In the genomic region with DNA sequence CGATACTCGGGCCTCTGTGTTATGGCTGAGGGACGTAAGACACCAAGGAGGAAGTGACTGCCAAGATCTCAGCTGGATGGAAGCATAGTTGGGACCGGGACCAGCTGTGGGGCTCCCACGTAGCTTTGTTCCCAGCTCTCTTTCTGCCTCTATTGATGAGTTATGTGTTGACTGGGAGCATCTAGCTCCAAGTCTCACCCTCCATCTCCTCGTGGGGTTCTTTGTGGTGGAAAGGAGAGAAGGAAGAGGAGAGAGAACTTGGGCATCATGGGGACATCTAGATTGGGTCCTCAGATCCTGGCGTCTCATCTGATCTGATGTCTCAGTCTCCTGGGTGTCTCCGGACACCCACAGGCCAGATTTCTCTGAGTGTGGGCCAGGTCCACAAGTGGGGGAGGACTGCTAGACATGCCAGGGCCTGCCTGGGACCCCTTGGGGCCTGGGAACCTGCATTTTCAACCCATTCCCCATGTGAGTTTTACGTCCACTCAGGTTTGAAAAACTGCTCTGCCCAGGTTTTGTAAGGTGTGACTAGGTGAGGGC, we compare ENCODE assay signal across 7 cellular contexts. TPM values are rescaled to one million over a fixed set of nuclear protein-coding genes. Genes with fewer than 3 reads are reported as not detected.
A peak's percentile ranks its signal among the peaks of the same experiment; 100 is the strongest.
DNase-seq lines count a peak whose midpoint lies in the region; ATAC-seq and TF ChIP-seq lines count a peak whose summit lies in the region.

No MANE protein-coding gene starts in this region.

- no peak for ATAC-seq in HG02571 (IDR thresholded peaks at IDR 0.05; ENCODE audit: unreplicated experiment)

- no peak for DNase-seq in H7
- peak; percentile 36 to 64 for DNase-seq in SJSA1 (ENCODE audit: low read depth in 1 of 2, low spot score in 2 of 2)
- DNase-seq in fibroblast of lung (ENCODE audit: low read depth in 2 of 2): no peak
- no peak for DNase-seq in progenitor cell of endocrine pancreas (ENCODE audit: low spot score, unreplicated experiment)
- DNase-seq in KG1 (lab: John Stamatoyannopoulos, UW): no peak
- DNase-seq in kidney tubule cell (ENCODE audit: low spot score): no peak

- peak overlapping the region; percentile 96 for H3K9ac ChIP-seq in fibroblast of lung (ENCODE audit: insufficient read depth, low read length)

- H3K9me3 Mint-ChIP-seq in progenitor cell of endocrine pancreas (ENCODE audit: low read depth): no peaks in the 10 kb centered on the region

- H3K9me3 ChIP-seq in SJSA1 (replicated peaks): no peaks in the 10 kb centered on the region
- H3K9me3 ChIP-seq in fibroblast of lung (ENCODE audit: control insufficient read depth, insufficient read depth, low read depth, low read length): no peaks in the 10 kb centered on the region

- peak overlapping the region; percentile 79 for H3K27ac ChIP-seq in SJSA1
- H3K27ac ChIP-seq in fibroblast of lung (ENCODE audit: insufficient read depth, low read length): peak overlapping the region; percentile 97

- H3K36me3 Mint-ChIP-seq in progenitor cell of endocrine pancreas (ENCODE audit: insufficient read depth): peaks cover 8% of the 10 kb centered on the region

- peaks cover 44% of the 10 kb centered on the region for H3K79me2 ChIP-seq in fibroblast of lung (ENCODE audit: control insufficient read depth, insufficient read depth, low read length)

- H3K4me3 ChIP-seq in H7 (ENCODE audit: insufficient read depth, low read depth, low read length) (peak overlapping the region; percentile 90), SJSA1 (peak overlapping the region; percentile 93), fibroblast of lung (replicated peaks in 1 of 4; ENCODE audit: control extremely low read depth in 1 of 4, insufficient read depth in 1 of 4, low read depth in 3 of 4, low read length in 4 of 4) (peak overlapping the region; percentile 70 to 90 (median 76))

- peak overlapping the region; percentile 35 for H2AFZ ChIP-seq in fibroblast of lung (ENCODE audit: low read length)

- H3K27ac Mint-ChIP-seq in progenitor cell of endocrine pancreas: peak overlapping the region; percentile 99

- peaks cover 2% of the 10 kb centered on the region for H3K36me3 ChIP-seq in H7 (replicated peaks; ENCODE audit: control insufficient read depth, insufficient read depth, low read length)
- H3K36me3 ChIP-seq in SJSA1: peaks cover 17% of the 10 kb centered on the region; the same call in 1 of the 2 replicates
- no peaks in the 10 kb centered on the region for H3K36me3 ChIP-seq in fibroblast of lung (ENCODE audit: control insufficient read depth, insufficient read depth, low read length)

- peak overlapping the region; percentile 81 for H3K4me2 ChIP-seq in fibroblast of lung (ENCODE audit: extremely low read depth, insufficient read depth, low read length)

- TF ChIP-seq CTCF in fibroblast of lung (conservative IDR thresholded peaks at IDR 0.05 in 1 of 2, IDR thresholded peaks at IDR 0.05 in 1 of 2; ENCODE audit: low read depth in 1 of 2, low read length in 2 of 2) (no peak), progenitor cell of endocrine pancreas (IDR thresholded peaks at IDR 0.05; ENCODE audit: unreplicated experiment) (no peak)

- H3K4me1 ChIP-seq in SJSA1 (replicated peaks) (peaks cover 9% of the 10 kb centered on the region), fibroblast of lung (ENCODE audit: control insufficient read depth, extremely low read depth, insufficient read depth, low read length) (peaks cover 5% of the 10 kb centered on the region)

- H3K27me3 ChIP-seq in H7 (ENCODE audit: control insufficient read depth, insufficient read depth, low read length) (no peaks in the 10 kb centered on the region), SJSA1 (replicated peaks) (no peaks in the 10 kb centered on the region), fibroblast of lung (ENCODE audit: control insufficient read depth, insufficient read depth, low read length) (no peaks in the 10 kb centered on the region)

- peak overlapping the region; percentile 98 for H3K4me3 Mint-ChIP-seq in progenitor cell of endocrine pancreas (ENCODE audit: low read depth)

- H4K20me1 ChIP-seq in fibroblast of lung (ENCODE audit: control insufficient read depth, extremely low read depth, insufficient read depth, low read length): no peaks in the 10 kb centered on the region

- H3K4me1 Mint-ChIP-seq in progenitor cell of endocrine pancreas (ENCODE audit: low read depth): peaks cover 19% of the 10 kb centered on the region

- no peaks in the 10 kb centered on the region for H3K27me3 Mint-ChIP-seq in progenitor cell of endocrine pancreas

RNA-seq across cellular contexts. Expression of a gene that starts 1.1 kb away (rescaled TPM):
- 35.6 and 42.8 TPM in 2 replicates for total RNA-seq in H7 (2014; rRNA removed; shearing (Covaris generic))
- total RNA-seq in SJSA1 (2014; rRNA removed; shearing (Covaris generic)): 9.1 and 15.0 TPM in 2 replicates
- 15.9 and 26.1 TPM in 2 replicates for total RNA-seq in fibroblast of lung
- 5.4 and 9.6 TPM in 2 replicates for polyA plus RNA-seq in fibroblast of lung
- polyA plus RNA-seq in fibroblast of lung (2012): 36.1 and 49.0 TPM in 2 replicates
- polyA minus RNA-seq in fibroblast of lung (ENCODE audit: low replicate concordance): 75.9 and 78.4 TPM in 2 replicates
- 104 and 105 TPM in 2 replicates for total RNA-seq in progenitor cell of endocrine pancreas

RNA-seq across cellular contexts. Expression of a gene that starts 11.0 kb away (rescaled TPM):
- 21.4 and 26.8 TPM in 2 replicates for total RNA-seq in H7 (2014; rRNA removed; shearing (Covaris generic))
- total RNA-seq in SJSA1 (2014; rRNA removed; shearing (Covaris generic)): 6.1 and 9.6 TPM in 2 replicates
- 3.6 and 4.4 TPM in 2 replicates for total RNA-seq in fibroblast of lung
- polyA plus RNA-seq in fibroblast of lung: 2.2 and 3.7 TPM in 2 replicates
- 16.1 and 20.2 TPM in 2 replicates for polyA plus RNA-seq in fibroblast of lung (2012)
- 4.7 and 6.0 TPM in 2 replicates for polyA minus RNA-seq in fibroblast of lung (ENCODE audit: low replicate concordance)
- total RNA-seq in progenitor cell of endocrine pancreas: 39.0 and 39.4 TPM in 2 replicates

Comparison
In these comparisons a context has a peak if more than half of its experiments do, and no peak if none do; other contexts are left out.
1. DNase-seq: peak in SJSA1 (2 of 2); none in H7 (single experiment), fibroblast of lung (0 of 2), progenitor cell of endocrine pancreas (single experiment), KG1 (single experiment) and kidney tubule cell (single experiment).
2. Peak in every context shown above with its lines, with median percentiles within 50 percentile points of each other: H3K4me3 ChIP-seq.